1 cellular context compared by ENCODE assay signal in the genomic region with DNA sequence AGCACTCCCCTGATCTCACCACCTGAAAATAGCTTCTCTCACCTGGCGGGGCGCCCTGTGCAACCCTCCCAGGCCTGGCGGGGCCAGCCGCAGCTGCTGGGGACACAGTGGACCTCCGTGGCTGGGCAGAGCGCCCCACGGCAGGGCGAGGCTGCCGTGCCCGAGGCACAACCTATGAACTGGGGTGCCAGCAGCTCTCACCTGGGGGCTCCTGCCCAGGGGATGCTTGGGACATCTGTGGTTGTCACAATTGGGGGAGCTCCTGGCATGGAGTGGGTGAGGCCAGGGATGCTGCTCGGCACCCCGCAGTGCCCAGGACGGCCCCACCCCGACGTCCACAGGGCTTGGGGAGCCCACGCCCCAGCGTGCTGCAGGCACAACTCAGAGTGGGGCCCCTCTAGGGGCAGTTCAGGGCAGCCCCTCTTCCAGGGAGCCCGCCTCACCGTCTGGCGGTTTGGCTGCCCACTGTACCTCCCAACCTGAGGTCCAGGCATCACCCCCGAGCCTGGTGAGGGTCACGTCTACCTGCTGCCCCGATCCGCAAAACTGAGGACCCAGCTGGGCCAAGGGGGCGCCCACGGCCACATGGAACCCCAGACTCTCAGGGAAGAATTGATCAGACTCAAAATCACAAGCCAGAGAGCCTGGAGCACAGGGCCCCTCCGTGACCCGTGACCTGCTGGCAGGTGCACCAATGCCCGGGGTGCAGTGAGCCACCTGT.
TF ChIP-seq lines count a peak whose summit lies in the region.

No MANE protein-coding gene starts in this region.

TF ChIP-seq in GM12878, 131 proteins besides CTCF, POLR2A, EP300 and RAD21:
- no peak for TF ChIP-seq CHD4 (IDR thresholded peaks at IDR 0.05)
- no peak for TF ChIP-seq STAT3 (IDR thresholded peaks at IDR 0.05; ENCODE audit: low read depth, low read length)
- TF ChIP-seq, protein P1, sequence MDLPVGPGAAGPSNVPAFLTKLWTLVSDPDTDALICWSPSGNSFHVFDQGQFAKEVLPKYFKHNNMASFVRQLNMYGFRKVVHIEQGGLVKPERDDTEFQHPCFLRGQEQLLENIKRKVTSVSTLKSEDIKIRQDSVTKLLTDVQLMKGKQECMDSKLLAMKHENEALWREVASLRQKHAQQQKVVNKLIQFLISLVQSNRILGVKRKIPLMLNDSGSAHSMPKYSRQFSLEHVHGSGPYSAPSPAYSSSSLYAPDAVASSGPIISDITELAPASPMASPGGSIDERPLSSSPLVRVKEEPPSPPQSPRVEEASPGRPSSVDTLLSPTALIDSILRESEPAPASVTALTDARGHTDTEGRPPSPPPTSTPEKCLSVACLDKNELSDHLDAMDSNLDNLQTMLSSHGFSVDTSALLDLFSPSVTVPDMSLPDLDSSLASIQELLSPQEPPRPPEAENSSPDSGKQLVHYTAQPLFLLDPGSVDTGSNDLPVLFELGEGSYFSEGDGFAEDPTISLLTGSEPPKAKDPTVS (IDR thresholded peaks at IDR 0.05; ENCODE audit: low read depth, low read length) = no peak
- TF ChIP-seq, protein P2, sequence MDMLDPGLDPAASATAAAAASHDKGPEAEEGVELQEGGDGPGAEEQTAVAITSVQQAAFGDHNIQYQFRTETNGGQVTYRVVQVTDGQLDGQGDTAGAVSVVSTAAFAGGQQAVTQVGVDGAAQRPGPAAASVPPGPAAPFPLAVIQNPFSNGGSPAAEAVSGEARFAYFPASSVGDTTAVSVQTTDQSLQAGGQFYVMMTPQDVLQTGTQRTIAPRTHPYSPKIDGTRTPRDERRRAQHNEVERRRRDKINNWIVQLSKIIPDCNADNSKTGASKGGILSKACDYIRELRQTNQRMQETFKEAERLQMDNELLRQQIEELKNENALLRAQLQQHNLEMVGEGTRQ (IDR thresholded peaks at IDR 0.05; ENCODE audit: borderline replicate concordance, low read depth, low read length) = no peak
- TF ChIP-seq, protein P3, sequence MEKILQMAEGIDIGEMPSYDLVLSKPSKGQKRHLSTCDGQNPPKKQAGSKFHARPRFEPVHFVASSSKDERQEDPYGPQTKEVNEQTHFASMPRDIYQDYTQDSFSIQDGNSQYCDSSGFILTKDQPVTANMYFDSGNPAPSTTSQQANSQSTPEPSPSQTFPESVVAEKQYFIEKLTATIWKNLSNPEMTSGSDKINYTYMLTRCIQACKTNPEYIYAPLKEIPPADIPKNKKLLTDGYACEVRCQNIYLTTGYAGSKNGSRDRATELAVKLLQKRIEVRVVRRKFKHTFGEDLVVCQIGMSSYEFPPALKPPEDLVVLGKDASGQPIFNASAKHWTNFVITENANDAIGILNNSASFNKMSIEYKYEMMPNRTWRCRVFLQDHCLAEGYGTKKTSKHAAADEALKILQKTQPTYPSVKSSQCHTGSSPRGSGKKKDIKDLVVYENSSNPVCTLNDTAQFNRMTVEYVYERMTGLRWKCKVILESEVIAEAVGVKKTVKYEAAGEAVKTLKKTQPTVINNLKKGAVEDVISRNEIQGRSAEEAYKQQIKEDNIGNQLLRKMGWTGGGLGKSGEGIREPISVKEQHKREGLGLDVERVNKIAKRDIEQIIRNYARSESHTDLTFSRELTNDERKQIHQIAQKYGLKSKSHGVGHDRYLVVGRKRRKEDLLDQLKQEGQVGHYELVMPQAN (conservative IDR thresholded peaks at IDR 0.05) = no peak
- TF ChIP-seq YY1 (IDR thresholded peaks at IDR 0.05; ENCODE audit: low read depth, low read length) = no peak
- no peak for TF ChIP-seq ZNF384 (IDR thresholded peaks at IDR 0.05; ENCODE audit: borderline replicate concordance, low read depth, low read length)
- TF ChIP-seq, protein P4, sequence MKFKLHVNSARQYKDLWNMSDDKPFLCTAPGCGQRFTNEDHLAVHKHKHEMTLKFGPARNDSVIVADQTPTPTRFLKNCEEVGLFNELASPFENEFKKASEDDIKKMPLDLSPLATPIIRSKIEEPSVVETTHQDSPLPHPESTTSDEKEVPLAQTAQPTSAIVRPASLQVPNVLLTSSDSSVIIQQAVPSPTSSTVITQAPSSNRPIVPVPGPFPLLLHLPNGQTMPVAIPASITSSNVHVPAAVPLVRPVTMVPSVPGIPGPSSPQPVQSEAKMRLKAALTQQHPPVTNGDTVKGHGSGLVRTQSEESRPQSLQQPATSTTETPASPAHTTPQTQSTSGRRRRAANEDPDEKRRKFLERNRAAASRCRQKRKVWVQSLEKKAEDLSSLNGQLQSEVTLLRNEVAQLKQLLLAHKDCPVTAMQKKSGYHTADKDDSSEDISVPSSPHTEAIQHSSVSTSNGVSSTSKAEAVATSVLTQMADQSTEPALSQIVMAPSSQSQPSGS (IDR thresholded peaks at IDR 0.05; ENCODE audit: low read length) = no peak
- no peak for TF ChIP-seq STAT1 (conservative IDR thresholded peaks at IDR 0.05)
- TF ChIP-seq, protein P5, sequence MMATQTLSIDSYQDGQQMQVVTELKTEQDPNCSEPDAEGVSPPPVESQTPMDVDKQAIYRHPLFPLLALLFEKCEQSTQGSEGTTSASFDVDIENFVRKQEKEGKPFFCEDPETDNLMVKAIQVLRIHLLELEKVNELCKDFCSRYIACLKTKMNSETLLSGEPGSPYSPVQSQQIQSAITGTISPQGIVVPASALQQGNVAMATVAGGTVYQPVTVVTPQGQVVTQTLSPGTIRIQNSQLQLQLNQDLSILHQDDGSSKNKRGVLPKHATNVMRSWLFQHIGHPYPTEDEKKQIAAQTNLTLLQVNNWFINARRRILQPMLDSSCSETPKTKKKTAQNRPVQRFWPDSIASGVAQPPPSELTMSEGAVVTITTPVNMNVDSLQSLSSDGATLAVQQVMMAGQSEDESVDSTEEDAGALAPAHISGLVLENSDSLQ (IDR thresholded peaks at IDR 0.05) = no peak
